22 cellular contexts compared by ENCODE assay signal in genomic region chr9:96437454-96437853, GRCh38.
"Had no signal": no experiment of that assay in that cellular context is flagged by ENCODE, and none has a peak within 500 bp of the region (broad histone marks: within the 10 kb centered on the region; RNA-seq: fewer than 3 reads in every experiment).

No MANE protein-coding gene starts in this region.

- H3K27ac Mint-ChIP-seq: mesothelial cell of epicardium had no signal

- H3K9me3 Mint-ChIP-seq: mesothelial cell of epicardium had no signal

- H3K9me3 ChIP-seq: esophagus muscularis mucosa, gastrocnemius medialis, left lung, mucosa of descending colon had no signal

- H3K27ac ChIP-seq: coronary artery, dorsolateral prefrontal cortex, esophagus muscularis mucosa, foreskin keratinocyte, gastrocnemius medialis, heart right ventricle, left lung, lower lobe of right lung had no signal

- H3K4me1 Mint-ChIP-seq: mesothelial cell of epicardium had no signal

- H3K4me3 ChIP-seq: coronary artery, dorsolateral prefrontal cortex, esophagus muscularis mucosa, gastrocnemius medialis, heart right ventricle, left lung, lower lobe of right lung, mucosa of descending colon had no signal

- H3K27me3 ChIP-seq: dorsolateral prefrontal cortex, esophagus muscularis mucosa, foreskin keratinocyte, gastrocnemius medialis, heart right ventricle, left lung had no signal

- H3K4me1 ChIP-seq: esophagus muscularis mucosa, foreskin keratinocyte, heart right ventricle, left lung, lower lobe of right lung had no signal

- FAIRE-seq: colon, endothelial cell of umbilical vein, islet of Langerhans, keratinocyte had no signal

- H3K36me3 Mint-ChIP-seq: mesothelial cell of epicardium had no signal

- DNase-seq: dermis blood vessel endothelial cell; dorsolateral prefrontal cortex; effector CD4-positive, alpha-beta T cell; effector memory CD4-positive, alpha-beta T cell; foreskin keratinocyte; gastrocnemius medialis; glutamatergic neuron; heart right ventricle; hippocampal formation; left cardiac atrium; left lung; left ventricle myocardium superior; lower lobe of right lung; mesenchymal stem cell; mucosa of descending colon had no signal

- H3K4me3 Mint-ChIP-seq: mesothelial cell of epicardium had no signal

- H3K36me3 ChIP-seq: esophagus muscularis mucosa, gastrocnemius medialis, heart right ventricle, left lung, lower lobe of right lung had no signal

- ATAC-seq: foreskin keratinocyte, gastrocnemius medialis, left cardiac atrium, left lung, left ventricle myocardium superior, lower lobe of right lung, mucosa of descending colon had no signal
